8 cellular contexts compared by ENCODE assay signal in genomic region chr2:26011990-26012856, GRCh38. TPM values are rescaled to one million over a fixed set of nuclear protein-coding genes. Genes with fewer than 3 reads are reported as not detected.
A peak's percentile ranks its signal among the peaks of the same experiment; 100 is the strongest.
DNase-seq lines count a peak whose midpoint lies in the region; ATAC-seq, FAIRE-seq and TF ChIP-seq lines count a peak whose summit lies in the region.

No MANE protein-coding gene starts in this region.

- no peaks in the 10 kb centered on the region for H3K36me3 ChIP-seq in small intestine (ENCODE audit: control insufficient read depth in 2 of 2, insufficient read depth in 2 of 2, low read length in 2 of 2)
- no peaks in the 10 kb centered on the region for H3K36me3 ChIP-seq in OCI-LY7 (ENCODE audit: insufficient read depth, low read length)

- ATAC-seq in Right ventricle myocardium superior (ENCODE audit: poor library complexity): peak; percentile 86

- no peaks in the 10 kb centered on the region for H3K9me2 ChIP-seq in OCI-LY7 (ENCODE audit: insufficient read depth, low read length)

- no peaks in the 10 kb centered on the region for H3K79me2 ChIP-seq in OCI-LY7 (ENCODE audit: insufficient read depth, low read depth, low read length)

- peak; percentile 31 for DNase-seq in HEK293T (ENCODE audit: extremely low spot score)
- DNase-seq in SK-MEL-5 (ENCODE audit: low read depth, low spot score): peak; percentile 94
- DNase-seq in Right ventricle myocardium superior: no peak
- peak; percentile 92 for DNase-seq in small intestine
- DNase-seq in OCI-LY7 (ENCODE audit: low spot score): no peak
- DNase-seq in activated CD8-positive, alpha-beta memory T cell treated with anti-CD3 and anti-CD28 coated beads, Interleukin-2, amount 50 U/mL, for 4 hours: no peak
- DNase-seq in effector CD4-positive, alpha-beta T cell: no peak
- no peak for DNase-seq in NCI-H2081 (lab: John Stamatoyannopoulos, UW)

- no peak for FAIRE-seq in small intestine (lab: Jason Lieb, UNC)

- H3K4me1 ChIP-seq in small intestine (ENCODE audit: control insufficient read depth in 2 of 2, insufficient read depth in 1 of 2, low read depth in 1 of 2, low read length in 1 of 2) (peaks cover 4 to 6% of the 10 kb centered on the region in 2 donors), OCI-LY7 (ENCODE audit: insufficient read depth, low read length, poor library complexity, severe bottlenecking) (no peaks in the 10 kb centered on the region)

- POLR2A ChIA-PET in HEK293T (lab: Yijun Ruan, JAX) (interaction anchor here (2.0 kb wide), 1 partner anchor 22 kb away, joined by 15 read pairs; the partner anchor contains the start of gene RAB10), OCI-LY7 (lab: Charles Lee) (interaction anchor here (0.6 to 0.8 kb wide), 2 partner anchors 11 to 369 kb away, joined by 4 to 5 read pairs; no protein-coding TSS in a partner anchor)

- H3K27ac ChIP-seq in small intestine (ENCODE audit: low read depth in 1 of 2, low read length in 1 of 2) (peak overlapping the region; percentile 65 to 91), OCI-LY7 (ENCODE audit: low read depth, low read length, poor library complexity, severe bottlenecking) (no peak overlapping the region)

- H2AFZ ChIP-seq in OCI-LY7 (ENCODE audit: low read length): no peak overlapping the region

- no peak overlapping the region for H3K4me3 ChIP-seq in small intestine (ENCODE audit: low read depth in 1 of 2, low read length in 2 of 2)
- no peak overlapping the region for H3K4me3 ChIP-seq in OCI-LY7 (ENCODE audit: low read depth, low read length, poor library complexity, severe bottlenecking)

- H3K9me3 ChIP-seq in small intestine (ENCODE audit: control insufficient read depth, low read depth) (no peaks in the 10 kb centered on the region), OCI-LY7 (ENCODE audit: low read length) (no peaks in the 10 kb centered on the region)

- CTCF ChIA-PET in HEK293T (lab: Yijun Ruan, JAX): interaction anchor here (0.7 to 1.9 kb wide), 2 partner anchors 13 to 21 kb away, joined by 4 to 8 read pairs; no protein-coding TSS in a partner anchor
- CTCF ChIA-PET in OCI-LY7 (lab: Charles Lee; ENCODE audit: unreplicated experiment): no interaction called here

- intact Hi-C loops in Right ventricle myocardium superior (cut with DNase I): no loop called here
- intact Hi-C loops in OCI-LY7 (cut with micrococcal nuclease; ENCODE audit: unreplicated experiment): no loop called here

- no peaks in the 10 kb centered on the region for H3K27me3 ChIP-seq in small intestine (ENCODE audit: control insufficient read depth in 2 of 2, insufficient read depth in 2 of 2, low read length in 2 of 2)

- in situ Hi-C loops in SK-MEL-5 (cut with HindIII; ENCODE audit: low pct_unique_long_range_greater_than_20kb, low sequenced_read_pairs): no loop called here

- H3K4me2 ChIP-seq in OCI-LY7 (ENCODE audit: low read length): no peak overlapping the region

- WGBS in small intestine, 3 donors: 11 to 42% (median 23%) methylated on average over 14 of the region's 14 CpGs

- no TSS peak for BruUV-seq in OCI-LY7 (replicated peaks; lab: Mats Ljungman, UMichigan)

- TF ChIP-seq CTCF in OCI-LY7 (conservative IDR thresholded peaks at IDR 0.05; ENCODE audit: low read length): no peak

- no peaks in the 10 kb centered on the region for H4K20me1 ChIP-seq in OCI-LY7 (ENCODE audit: insufficient read depth, low read length)

TF ChIP-seq in HEK293T, 16 proteins besides CTCF, POLR2A, EP300 and RAD21:
- no peak for TF ChIP-seq FOXK2 (IDR thresholded peaks at IDR 0.05)
- TF ChIP-seq SUZ12 (IDR thresholded peaks at IDR 0.05): no peak
- TF ChIP-seq BHLHE40 (IDR thresholded peaks at IDR 0.05; ENCODE audit: borderline replicate concordance): no peak
- TF ChIP-seq NFRKB (IDR thresholded peaks at IDR 0.05): no peak
- TF ChIP-seq L3MBTL2 (conservative IDR thresholded peaks at IDR 0.05): 0 out of 2 replicates have a peak, but pooled peaks have one; percentile 27
- TF ChIP-seq LEF1 (IDR thresholded peaks at IDR 0.05; ENCODE audit: borderline replicate concordance): no peak
- TF ChIP-seq ARNT (IDR thresholded peaks at IDR 0.05): no peak
- TF ChIP-seq HDGF (IDR thresholded peaks at IDR 0.05; ENCODE audit: borderline replicate concordance): no peak
- no peak for TF ChIP-seq ZNF384 (IDR thresholded peaks at IDR 0.05)
- no peak for TF ChIP-seq TARDBP (IDR thresholded peaks at IDR 0.05)
- TF ChIP-seq CTBP1 (IDR thresholded peaks at IDR 0.05; ENCODE audit: borderline replicate concordance): peak; percentile 10; the same call in 1 of the 2 replicates
- no peak for TF ChIP-seq PKNOX1 (IDR thresholded peaks at IDR 0.05)
- TF ChIP-seq ELF4 (IDR thresholded peaks at IDR 0.05): no peak
- TF ChIP-seq SP1 (IDR thresholded peaks at IDR 0.05): no peak
- TF ChIP-seq FOXA1 (IDR thresholded peaks at IDR 0.05): no peak
- TF ChIP-seq FOXM1 (IDR thresholded peaks at IDR 0.05; ENCODE audit: borderline replicate concordance): no peak

RNA-seq across cellular contexts. Expression of gene RAB10, which starts 21.7 kb away (rescaled TPM):
- total RNA-seq in SK-MEL-5 (2014; rRNA removed; shearing (Covaris generic)): 101 and 127 TPM in 2 replicates
- 133 and 150 TPM in 2 replicates for polyA plus RNA-seq in SK-MEL-5 (2015; cell fraction: cytosol; rRNA removed)
- 34.0 and 39.6 TPM in 2 replicates for polyA plus RNA-seq in SK-MEL-5 (2015; cell fraction: nucleus; rRNA removed)
- total RNA-seq in Right ventricle myocardium superior: 91.9 TPM
- polyA plus RNA-seq in small intestine: 10 to 100 TPM; 39.7 to 65.5 (median 48.3) TPM
- total RNA-seq in OCI-LY7 (2014; rRNA removed; shearing (Covaris generic)): 58.3 and 109 TPM in 2 replicates
- 83.9 and 96.7 TPM in 2 replicates for total RNA-seq in OCI-LY7 (2022)

RNA-seq across cellular contexts. Expression of gene KIF3C, which starts 29.9 kb away (rescaled TPM):
- total RNA-seq in SK-MEL-5 (2014; rRNA removed; shearing (Covaris generic)): 19.3 and 19.6 TPM in 2 replicates
- 34.4 and 40.2 TPM in 2 replicates for polyA plus RNA-seq in SK-MEL-5 (2015; cell fraction: cytosol; rRNA removed)
- 15.5 and 17.6 TPM in 2 replicates for polyA plus RNA-seq in SK-MEL-5 (2015; cell fraction: nucleus; rRNA removed)
- total RNA-seq in Right ventricle myocardium superior (3.2 TPM), OCI-LY7 (2022) (10.5 and 11.4 TPM in 2 replicates)
- 1 to 10 TPM in 1 of 3 donors, under 1 TPM in 2; 0.22 to 6.3 (median 0.81) TPM for polyA plus RNA-seq in small intestine
- total RNA-seq in OCI-LY7 (2014; rRNA removed; shearing (Covaris generic)): 3.8 and 4.0 TPM in 2 replicates

Comparison
In these comparisons a context has a peak if more than half of its experiments do, and no peak if none do; other contexts are left out.
1. DNase-seq: peak in HEK293T (single experiment), SK-MEL-5 (single experiment) and small intestine (single experiment); none in Right ventricle myocardium superior (single experiment), OCI-LY7 (single experiment), activated CD8-positive, alpha-beta memory T cell treated with anti-CD3 and anti-CD28 coated beads, Interleukin-2, amount 50 U/mL, for 4 hours (single experiment), effector CD4-positive, alpha-beta T cell (single experiment) and NCI-H2081 (0 of 2).